In the genomic region with DNA sequence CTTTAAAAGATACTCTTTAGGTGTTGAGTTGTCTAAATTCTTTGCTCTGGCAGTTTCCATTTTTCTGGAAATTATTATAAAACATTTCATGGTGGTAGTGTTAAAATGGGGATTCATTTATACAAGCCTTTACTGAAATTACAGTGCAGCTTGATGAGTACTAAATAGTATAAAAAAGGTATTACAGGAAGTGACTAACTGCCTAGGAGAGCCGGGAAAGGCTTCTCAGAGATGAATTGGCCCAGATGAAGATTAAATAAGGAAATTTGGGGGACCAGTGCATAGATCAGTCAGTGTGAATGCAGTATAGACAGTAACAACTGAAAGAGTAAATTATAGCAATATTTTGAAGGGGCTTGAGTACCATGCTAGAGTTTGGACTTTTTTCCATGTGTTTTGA, we compare ENCODE assay signal across 13 cellular contexts. TPM values are rescaled to one million over a fixed set of nuclear protein-coding genes. Genes with fewer than 3 reads are reported as not detected.
A peak's percentile ranks its signal among the peaks of the same experiment; 100 is the strongest.
DNase-seq lines count a peak whose midpoint lies in the region; ATAC-seq and TF ChIP-seq lines count a peak whose summit lies in the region.
"Had no signal": no experiment of that assay in that cellular context is flagged by ENCODE, and none has a peak within 500 bp of the region (broad histone marks: within the 10 kb centered on the region; RNA-seq: fewer than 3 reads in every experiment).

No MANE protein-coding gene starts in this region.

- H3K4me2 ChIP-seq in mammary epithelial cell (ENCODE audit: insufficient read depth, low read depth, low read length) = no peak overlapping the region

- peaks cover 43% of the 10 kb centered on the region for H3K36me3 Mint-ChIP-seq in MCF 10A (ENCODE audit: insufficient read depth, unreplicated experiment)
- peaks cover 4% of the 10 kb centered on the region for H3K36me3 Mint-ChIP-seq in T-helper 17 cell (ENCODE audit: low read depth)
- H3K36me3 Mint-ChIP-seq in type B pancreatic cell = peaks cover 17% of the 10 kb centered on the region

- H3K4me1 ChIP-seq in mammary epithelial cell (ENCODE audit: insufficient read depth, low read length) = peaks cover 7% of the 10 kb centered on the region

- H3K27ac ChIP-seq in mammary epithelial cell (ENCODE audit: insufficient read depth, low read depth, low read length) = no peak overlapping the region
- H3K27ac ChIP-seq: vagina had no signal

- intact Hi-C loops in MCF 10A (cut with micrococcal nuclease) = loop anchor here (10.0 kb wide), 1 partner anchor 145 kb away; no protein-coding TSS in a partner anchor
- intact Hi-C loops in mammary epithelial cell (cut with micrococcal nuclease) = no loop called here

- no peak for TF ChIP-seq CTCF in MCF 10A (IDR thresholded peaks at IDR 0.05; ENCODE audit: unreplicated experiment)
- TF ChIP-seq CTCF in mammary epithelial cell (conservative IDR thresholded peaks at IDR 0.05 in 1 of 2, IDR thresholded peaks at IDR 0.05 in 1 of 2; ENCODE audit: extremely low read depth in 1 of 2, insufficient read depth in 1 of 2, low read depth in 1 of 2, low read length in 2 of 2) = no peak
- no peak for TF ChIP-seq CTCF in epithelial cell of esophagus (IDR thresholded peaks at IDR 0.05; ENCODE audit: insufficient read depth, low read depth, low read length, missing control alignments)
- no peak for TF ChIP-seq CTCF in type B pancreatic cell (conservative IDR thresholded peaks at IDR 0.05)

- H3K27ac Mint-ChIP-seq in MCF 10A (ENCODE audit: low read depth, unreplicated experiment) (peak overlapping the region; percentile 73), T-helper 17 cell (peak overlapping the region; percentile 95), type B pancreatic cell (peak overlapping the region; percentile 19)

- H3K4me3 ChIP-seq in mammary epithelial cell (replicated peaks in 1 of 3; ENCODE audit: insufficient read depth in 1 of 3, low read depth in 2 of 3, low read length in 3 of 3) = no peak overlapping the region
- no peak overlapping the region for H3K4me3 ChIP-seq in epithelial cell of esophagus (ENCODE audit: low read length)
- H3K4me3 ChIP-seq: vagina had no signal

- 14% methylated on average over 1 of the region's 1 CpG for WGBS in mammary epithelial cell (ENCODE audit: low coverage, missing lambda C conversion rate)

- POLR2A ChIA-PET in MCF 10A (lab: Yijun Ruan, JAX) = interaction anchor here (0.7 to 3.1 kb wide), 7 partner anchors 8 to 104 kb away, joined by 3 to 10 read pairs (median 5); a partner anchor contains a TSS

- H3K9me3 Mint-ChIP-seq in MCF 10A (ENCODE audit: unreplicated experiment) (peaks cover 10% of the 10 kb centered on the region), type B pancreatic cell (no peaks in the 10 kb centered on the region)

- peaks cover 99% of the 10 kb centered on the region for H3K79me2 ChIP-seq in mammary epithelial cell (ENCODE audit: insufficient read depth, low read length)

- H3K27me3 Mint-ChIP-seq in MCF 10A (ENCODE audit: insufficient read depth, unreplicated experiment) = no peaks in the 10 kb centered on the region
- H3K27me3 Mint-ChIP-seq in T-helper 17 cell = no peaks in the 10 kb centered on the region
- no peaks in the 10 kb centered on the region for H3K27me3 Mint-ChIP-seq in type B pancreatic cell

- no peaks in the 10 kb centered on the region for H4K20me1 ChIP-seq in mammary epithelial cell (ENCODE audit: insufficient read depth, low read length)

- no peak overlapping the region for H3K9ac ChIP-seq in mammary epithelial cell (ENCODE audit: insufficient read depth, low read length)

- H3K4me1 Mint-ChIP-seq in MCF 10A (ENCODE audit: insufficient read depth, unreplicated experiment) = peaks cover 35% of the 10 kb centered on the region
- H3K4me1 Mint-ChIP-seq in T-helper 17 cell = peaks cover 57% of the 10 kb centered on the region
- H3K4me1 Mint-ChIP-seq in type B pancreatic cell (ENCODE audit: unreplicated experiment) = peaks cover 8% of the 10 kb centered on the region

- in situ Hi-C loops in mammary epithelial cell (cut with MboI; ENCODE audit: low sequenced_read_pairs in 2 of 2) = loop anchor here in 1 of 2 donors (10.0 kb wide), 1 partner anchor 105 kb away; a partner anchor contains a TSS

- no peak for ATAC-seq in T-helper 17 cell
- ATAC-seq: left colon had no signal

- DNase-seq in MCF 10A (ENCODE audit: unreplicated experiment) (no peak), mammary epithelial cell (no peak), T-helper 17 cell (no peak), epithelial cell of esophagus (ENCODE audit: low read depth) (peak; percentile 24), type B pancreatic cell (ENCODE audit: extremely low spot score, unreplicated experiment) (no peak), NCI-H524 treated with DMSO at 0.1 percent for 48 hours (lab: John Stamatoyannopoulos, UW) (no peak), NCI-H1694 (lab: John Stamatoyannopoulos, UW) (no peak), NCI-H345 treated with DMSO at 0.1 percent for 48 hours (lab: John Stamatoyannopoulos, UW; ENCODE audit: unreplicated experiment) (no peak)
- DNase-seq: central memory CD4-positive, alpha-beta T cell; left colon; NCI-H2029 treated with DMSO at 0.1 percent for 48 hours; NK-92 treated with Interleukin-12 subunit alpha and Interleukin-12 subunit beta, amount 100 ng/mL, for 24 hours had no signal

- no TSS peak for BruUV-seq in MCF 10A (replicated peaks; lab: Mats Ljungman, UMichigan)
- no TSS peak for BruUV-seq in mammary epithelial cell (replicated peaks; lab: Mats Ljungman, UMichigan)

- no peaks in the 10 kb centered on the region for H3K27me3 ChIP-seq in mammary epithelial cell (ENCODE audit: insufficient read depth, low read length)
- H3K27me3 ChIP-seq: vagina had no signal

- peaks cover 6% of the 10 kb centered on the region for H3K36me3 ChIP-seq in mammary epithelial cell (ENCODE audit: insufficient read depth, low read length)
- H3K36me3 ChIP-seq: vagina had no signal

- CTCF ChIA-PET in MCF 10A (lab: Yijun Ruan, JAX) (interaction anchor here (0.8 to 1.6 kb wide), 5 partner anchors 8 to 106 kb away, joined by 3 to 6 read pairs (median 4); a partner anchor contains a TSS), mammary epithelial cell (lab: Charles Lee; ENCODE audit: low non-redundant PET) (no interaction called here)

- dilution Hi-C loops in mammary epithelial cell (cut with HindIII; ENCODE audit: low sequenced_read_pairs) = loop anchor here (5.0 kb wide), 1 partner anchor 52 kb away; no protein-coding TSS in a partner anchor

- no peak overlapping the region for H2AFZ ChIP-seq in mammary epithelial cell (ENCODE audit: low read depth, low read length)

- no peak overlapping the region for H3K4me3 Mint-ChIP-seq in MCF 10A (ENCODE audit: unreplicated experiment)
- H3K4me3 Mint-ChIP-seq in T-helper 17 cell = peak overlapping the region; percentile 46
- no peak overlapping the region for H3K4me3 Mint-ChIP-seq in type B pancreatic cell

- H3K9me3 ChIP-seq in mammary epithelial cell (replicated peaks; ENCODE audit: insufficient read depth, low read length) (no peaks in the 10 kb centered on the region), T-helper 17 cell (ENCODE audit: control insufficient read depth, low read length, poor library complexity, severe bottlenecking) (no peaks in the 10 kb centered on the region)
- H3K9me3 ChIP-seq: vagina had no signal

RNA-seq across cellular contexts. Expression of a gene that starts 7.5 kb away (rescaled TPM):
- 260 and 322 TPM in 2 replicates for total RNA-seq in MCF 10A (2022)
- 100 to 1,000 TPM; 128 to 181 TPM for total RNA-seq in mammary epithelial cell
- polyA plus RNA-seq in mammary epithelial cell = 193 TPM
- polyA minus RNA-seq in mammary epithelial cell = 165 TPM
- total RNA-seq in T-helper 17 cell = 100 to 1,000 TPM; 115 to 117 TPM
- 171 and 172 TPM in 2 replicates for total RNA-seq in type B pancreatic cell (ENCODE audit: low replicate concordance)

Comparison
In these comparisons a context has a peak if more than half of its experiments do, and no peak if none do; other contexts are left out.
1. H3K27ac Mint-ChIP-seq: peak in every context shown above with its lines; median percentile 95 in T-helper 17 cell; 73 in MCF 10A; 19 in type B pancreatic cell.